ENCODE assay signal across 22 cellular contexts in genomic region chr19:10611907-10612306, GRCh38. TPM values are rescaled to one million over a fixed set of nuclear protein-coding genes. Genes with fewer than 3 reads are reported as not detected.
A peak's percentile ranks its signal among the peaks of the same experiment; 100 is the strongest.
DNase-seq lines count a peak whose midpoint lies in the region; ATAC-seq and TF ChIP-seq lines count a peak whose summit lies in the region.
"Had no signal": no experiment of that assay in that cellular context is flagged by ENCODE, and none has a peak within 500 bp of the region (broad histone marks: within the 10 kb centered on the region; RNA-seq: fewer than 3 reads in every experiment).

No MANE protein-coding gene starts in this region.

- no peak for TF ChIP-seq CTCF in left lung (IDR thresholded peaks at IDR 0.05)
- no peak for TF ChIP-seq CTCF in testis (IDR thresholded peaks at IDR 0.05)
- no peak for TF ChIP-seq CTCF in nephron progenitor cell (IDR thresholded peaks at IDR 0.05)

- DNase-seq in EH (ENCODE audit: low read depth) = peak; percentile 6
- no peak for DNase-seq in T-cell
- no peak for DNase-seq in left lung
- no peak for DNase-seq in testis
- no peak for DNase-seq in HEK293T (ENCODE audit: extremely low spot score)
- DNase-seq in nephron progenitor cell = no peak
- DNase-seq: activated naive CD4-positive, alpha-beta T cell treated with anti-CD3 and anti-CD28 coated beads, Interleukin-2, amount 10 ng/mL, durations not matched to agents 7 days and 5 days; activated T-cell treated with anti-CD3 and anti-CD28 coated beads for 4 hours; BE2C; DMS153; GOT3; KG1; mammary epithelial cell; naive B cell; NCI-H1092; NCI-H2171; NCI-H774; stimulated activated naive CD4-positive, alpha-beta T cell treated with Interleukin-2 at 50 U/mL for 16 hours had no signal

- H3K27ac ChIP-seq in left lung = peak overlapping the region; percentile 21 to 77
- peak overlapping the region; percentile 59 to 72 for H3K27ac ChIP-seq in testis
- H3K27ac ChIP-seq: epithelial cell of prostate had no signal

- H3K9me3 Mint-ChIP-seq in T-cell (no peaks in the 10 kb centered on the region), nephron progenitor cell (peaks cover 3% of the 10 kb centered on the region)
- H3K9me3 Mint-ChIP-seq: activated naive CD4-positive, alpha-beta T cell treated with anti-CD3 and anti-CD28 coated beads, Interleukin-2, amount 10 ng/mL, durations not matched to agents 7 days and 5 days; naive B cell had no signal

- H3K27ac Mint-ChIP-seq in T-cell = peak overlapping the region; percentile 28 to 31
- H3K27ac Mint-ChIP-seq in nephron progenitor cell = no peak overlapping the region
- H3K27ac Mint-ChIP-seq: activated naive CD4-positive, alpha-beta T cell treated with anti-CD3 and anti-CD28 coated beads, Interleukin-2, amount 10 ng/mL, durations not matched to agents 7 days and 5 days had no signal

- no peak overlapping the region for H3K4me3 Mint-ChIP-seq in T-cell
- no peak overlapping the region for H3K4me3 Mint-ChIP-seq in nephron progenitor cell
- H3K4me3 Mint-ChIP-seq: activated naive CD4-positive, alpha-beta T cell treated with anti-CD3 and anti-CD28 coated beads, Interleukin-2, amount 10 ng/mL, durations not matched to agents 7 days and 5 days had no signal

- peaks cover 19 to 84% of the 10 kb centered on the region in 2 donors for H3K4me1 ChIP-seq in left lung
- peaks cover 31% of the 10 kb centered on the region for H3K4me1 ChIP-seq in testis
- H3K4me1 ChIP-seq: BE2C, prostate gland had no signal

- H3K4me1 Mint-ChIP-seq in T-cell (peaks cover 43 to 46% (median 43%) of the 10 kb centered on the region in 3 donors), nephron progenitor cell (peaks cover 12% of the 10 kb centered on the region)

- CTCF ChIA-PET in T-cell (lab: Charles Lee) = interaction anchor here (0.6 to 1.1 kb wide), 2 partner anchors 11 to 47 kb away, joined by 3 to 5 read pairs; no protein-coding TSS in a partner anchor
- CTCF ChIA-PET in HEK293T (lab: Yijun Ruan, JAX) = interaction anchor here (0.5 to 1.4 kb wide), 2 partner anchors 32 to 71 kb away, joined by 3 to 5 read pairs; no protein-coding TSS in a partner anchor

- WGBS in testis, 2 donors = 60 to 64% methylated on average over 5 of the region's 5 CpGs

- H3K9me3 ChIP-seq in left lung = no peaks in the 10 kb centered on the region
- no peaks in the 10 kb centered on the region for H3K9me3 ChIP-seq in testis
- H3K9me3 ChIP-seq: BE2C, prostate gland had no signal

- H3K27me3 ChIP-seq in left lung (no peaks in the 10 kb centered on the region), testis (no peaks in the 10 kb centered on the region)
- H3K27me3 ChIP-seq: BE2C had no signal

- TF ChIP-seq POLR2A in testis (IDR thresholded peaks at IDR 0.05) = no peak

- no peaks in the 10 kb centered on the region for H3K36me3 ChIP-seq in left lung
- H3K36me3 ChIP-seq in testis (ENCODE audit: low read depth, missing control alignments) = no peaks in the 10 kb centered on the region
- H3K36me3 ChIP-seq: BE2C, prostate gland had no signal

- H3K36me3 Mint-ChIP-seq in T-cell (peaks cover 8% of the 10 kb centered on the region), nephron progenitor cell (ENCODE audit: low read depth) (peaks cover 15% of the 10 kb centered on the region)
- H3K36me3 Mint-ChIP-seq: naive B cell had no signal

- no peak for ATAC-seq in T-cell (replicated peaks in 1 of 4)
- ATAC-seq in left lung = no peak
- no peak for ATAC-seq in GM21447 (IDR thresholded peaks at IDR 0.05; ENCODE audit: unreplicated experiment)
- ATAC-seq: Panc1 had no signal

- intact Hi-C loops in left lung (cut with DNase I) = no loop called here
- intact Hi-C loops in testis (cut with DNase I; ENCODE audit: low total_unique reads) = no loop called here

- POLR2A ChIA-PET in T-cell (lab: Charles Lee) = interaction anchor here (0.5 to 1.0 kb wide), 3 partner anchors 8 to 139 kb away, joined by 3 to 5 read pairs (median 3); partner anchors contain the start of gene SLC44A2 (in 1 of the 2)
- POLR2A ChIA-PET in HEK293T (lab: Yijun Ruan, JAX) = no interaction called here

- no peaks in the 10 kb centered on the region for H3K27me3 Mint-ChIP-seq in T-cell
- H3K27me3 Mint-ChIP-seq in nephron progenitor cell (ENCODE audit: low read depth, poor library complexity) = no peaks in the 10 kb centered on the region
- H3K27me3 Mint-ChIP-seq: activated naive CD4-positive, alpha-beta T cell treated with anti-CD3 and anti-CD28 coated beads, Interleukin-2, amount 10 ng/mL, durations not matched to agents 7 days and 5 days; naive B cell had no signal

- H3K4me3 ChIP-seq in left lung = no peak overlapping the region
- H3K4me3 ChIP-seq in testis = no peak overlapping the region
- H3K4me3 ChIP-seq: prostate gland had no signal

TF ChIP-seq in HEK293T, 16 proteins besides CTCF, POLR2A, EP300 and RAD21:
- TF ChIP-seq ELF4 (IDR thresholded peaks at IDR 0.05) (no peak), PKNOX1 (IDR thresholded peaks at IDR 0.05) (no peak), FOXA1 (IDR thresholded peaks at IDR 0.05) (no peak), LEF1 (IDR thresholded peaks at IDR 0.05; ENCODE audit: borderline replicate concordance) (no peak), TARDBP (IDR thresholded peaks at IDR 0.05) (no peak), ARNT (IDR thresholded peaks at IDR 0.05) (no peak), FOXK2 (IDR thresholded peaks at IDR 0.05) (no peak), L3MBTL2 (conservative IDR thresholded peaks at IDR 0.05) (no peak), NFRKB (IDR thresholded peaks at IDR 0.05) (no peak), HDGF (IDR thresholded peaks at IDR 0.05; ENCODE audit: borderline replicate concordance) (no peak), SUZ12 (IDR thresholded peaks at IDR 0.05) (no peak), ZNF384 (IDR thresholded peaks at IDR 0.05) (no peak), FOXM1 (IDR thresholded peaks at IDR 0.05; ENCODE audit: borderline replicate concordance) (no peak), BHLHE40 (IDR thresholded peaks at IDR 0.05; ENCODE audit: borderline replicate concordance) (no peak), CTBP1 (IDR thresholded peaks at IDR 0.05; ENCODE audit: borderline replicate concordance) (no peak), SP1 (IDR thresholded peaks at IDR 0.05) (no peak)

RNA-seq across cellular contexts. Expression of gene SLC44A2, which starts 13.4 kb away (rescaled TPM):
- total RNA-seq in T-cell (100 to 1,000 TPM; 204 to 228 (median 218) TPM), left lung (100 to 1,000 TPM; 214 to 255 TPM), testis (100 to 1,000 TPM; 360 to 463 TPM)
- 268 TPM for polyA plus RNA-seq in testis (ENCODE audit: insufficient read depth, low read depth, low replicate concordance)

RNA-seq across cellular contexts. Expression of gene AP1M2, which starts 24.8 kb away (rescaled TPM):
- total RNA-seq in T-cell (1 to 10 TPM in 2 of 5 donors, under 1 TPM in 1, not detected in 2; 0.30 to 1.6 (median 1.1) TPM), left lung (10 to 100 TPM; 36.5 to 65.2 TPM), testis (1 to 10 TPM; 6.9 to 7.7 TPM)
- polyA plus RNA-seq in testis (ENCODE audit: insufficient read depth, low read depth, low replicate concordance) = 23.3 TPM

RNA-seq across cellular contexts. Expression of gene ILF3, which starts 42.2 kb away (rescaled TPM):
- 100 to 1,000 TPM; 331 to 490 (median 370) TPM for total RNA-seq in T-cell
- total RNA-seq in left lung = 100 to 1,000 TPM; 161 to 257 TPM
- total RNA-seq in testis = 100 to 1,000 TPM; 246 to 253 TPM
- polyA plus RNA-seq in testis (ENCODE audit: insufficient read depth, low read depth, low replicate concordance) = 263 TPM

RNA-seq across cellular contexts. Expression of gene CDKN2D, which starts 43.1 kb away (rescaled TPM):
- total RNA-seq in T-cell = 10 to 100 TPM; 24.0 to 51.5 (median 32.5) TPM
- total RNA-seq in left lung = 10 to 100 TPM in 1 of 2 donors, 1 to 10 TPM in 1; 7.2 to 13.6 TPM
- 10 to 100 TPM; 30.6 to 37.2 TPM for total RNA-seq in testis
- 57.7 TPM for polyA plus RNA-seq in testis (ENCODE audit: insufficient read depth, low read depth, low replicate concordance)

RNA-seq across cellular contexts. Expression of gene KRI1, which starts 46.1 kb away (rescaled TPM):
- total RNA-seq in T-cell = 10 to 100 TPM; 50.9 to 94.8 (median 79.1) TPM
- 10 to 100 TPM; 18.6 to 20.2 TPM for total RNA-seq in left lung
- 10 to 100 TPM; 33.7 to 34.6 TPM for total RNA-seq in testis
- polyA plus RNA-seq in testis (ENCODE audit: insufficient read depth, low read depth, low replicate concordance) = 48.3 TPM

Comparison
In these comparisons a context has a peak if more than half of its experiments do, and no peak if none do; other contexts are left out.
1. RNA of gene AP1M2, which starts 24.8 kb away (total RNA-seq): 36.5 to 65.2 TPM in left lung; 6.9 to 7.7 TPM in testis and 0.30 to 1.6 TPM in T-cell; every median in the first group is over 4 times any median in the second.